In the genomic region with DNA sequence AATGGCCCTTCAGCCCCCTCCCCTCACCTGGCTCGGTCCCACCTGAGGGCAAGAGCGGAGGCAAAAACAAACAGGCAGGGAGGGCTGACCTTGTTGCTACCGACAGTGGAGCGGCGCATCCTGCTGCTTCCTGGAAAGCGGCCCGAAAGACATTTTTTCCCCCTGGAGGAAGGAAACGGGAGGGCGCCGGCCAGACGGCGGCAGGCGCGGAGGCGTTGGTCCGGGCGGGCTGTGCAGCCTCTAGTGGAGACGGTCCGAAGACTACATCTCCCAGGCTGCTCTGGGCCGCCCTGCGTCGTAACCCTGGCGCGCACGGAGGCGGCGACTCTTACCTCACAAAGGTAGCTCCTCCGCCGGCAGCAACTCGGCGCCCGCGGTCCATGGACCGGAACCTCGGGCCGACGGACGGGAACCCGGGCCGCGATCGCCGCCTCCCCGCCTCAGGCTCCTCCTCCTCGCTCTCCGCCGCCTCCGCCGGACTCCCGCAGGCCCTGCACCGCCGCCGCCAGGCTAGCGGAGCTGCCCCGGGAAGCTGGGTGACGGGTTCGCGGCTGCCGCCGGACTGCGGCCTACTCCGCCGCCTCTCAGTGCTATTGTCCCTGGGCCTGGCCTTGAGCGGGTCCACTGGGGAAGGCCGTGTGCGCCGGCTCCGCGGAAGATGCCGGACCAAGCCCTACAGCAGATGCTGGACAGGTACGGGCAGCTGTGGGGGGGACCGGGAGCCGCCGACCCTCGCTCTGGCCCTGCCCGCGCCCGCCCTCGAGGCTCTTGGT, we compare ENCODE assay signal across 8 cellular contexts. TPM values are rescaled to one million over a fixed set of nuclear protein-coding genes. Genes with fewer than 3 reads are reported as not detected.
A peak's percentile ranks its signal among the peaks of the same experiment; 100 is the strongest.
DNase-seq lines count a peak whose midpoint lies in the region; ATAC-seq and TF ChIP-seq lines count a peak whose summit lies in the region.

Gene CPEB3 (minus strand): TSS at position 242 of the 773 bp plus-strand sequence. CDS start 50,728 bp downstream, outside the sequence.
A gene with protein sequence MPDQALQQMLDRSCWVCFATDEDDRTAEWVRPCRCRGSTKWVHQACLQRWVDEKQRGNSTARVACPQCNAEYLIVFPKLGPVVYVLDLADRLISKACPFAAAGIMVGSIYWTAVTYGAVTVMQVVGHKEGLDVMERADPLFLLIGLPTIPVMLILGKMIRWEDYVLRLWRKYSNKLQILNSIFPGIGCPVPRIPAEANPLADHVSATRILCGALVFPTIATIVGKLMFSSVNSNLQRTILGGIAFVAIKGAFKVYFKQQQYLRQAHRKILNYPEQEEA (plus strand): TSS at position 331 of the 773 bp plus-strand sequence. CDS start 328 bp downstream, at position 659.

- no peaks in the 10 kb centered on the region for H3K9me3 ChIP-seq in spleen

- H3K4me3 Mint-ChIP-seq in immature natural killer cell: peak within 1 kb of the TSS; percentile 89 to 98 (median 95)

- ATAC-seq in GM18873 (IDR thresholded peaks at IDR 0.05; ENCODE audit: low FRiP score, unreplicated experiment) (peak; percentile 98), HG03139 (IDR thresholded peaks at IDR 0.05; ENCODE audit: unreplicated experiment) (peak; percentile 97)

- 0% methylated on average over 2 to 79 of the region's 79 CpGs for WGBS in spleen, 5 donors

- H3K27ac ChIP-seq in spleen: peak within 1 kb of the TSS; percentile 92 to 97 (median 95)

- no peaks in the 10 kb centered on the region for H3K36me3 Mint-ChIP-seq in immature natural killer cell

- intact Hi-C loops in spleen (cut with DNase I; ENCODE audit: low total_unique reads): loop anchor here (5.0 to 10.0 kb wide), 2 partner anchors 56 to 204 kb away; no protein-coding TSS in a partner anchor

- H3K4me3 ChIP-seq in WI38 (ENCODE audit: low read depth, low read length): peak within 1 kb of the TSS; percentile 97
- peak within 1 kb of the TSS; percentile 95 to 98 for H3K4me3 ChIP-seq in cardiac fibroblast (replicated peaks in 1 of 2; ENCODE audit: low read depth in 2 of 2, low read length in 2 of 2)
- H3K4me3 ChIP-seq in spleen: peak within 1 kb of the TSS; percentile 73 to 95 (median 81)

- no peaks in the 10 kb centered on the region for H3K27me3 ChIP-seq in spleen (replicated peaks in 1 of 7)

- peaks cover 4 to 58% (median 27%) of the 10 kb centered on the region in 6 donors for H3K4me1 ChIP-seq in spleen

- H3K27ac Mint-ChIP-seq in immature natural killer cell: peak within 1 kb of the TSS; percentile 74 to 93 (median 90)

- peaks cover 2 to 7% (median 3%) of the 10 kb centered on the region in 3 donors for H3K27me3 Mint-ChIP-seq in immature natural killer cell (ENCODE audit: low read depth in 3 of 3)

- peak; percentile 62 for TF ChIP-seq CTCF in WI38 (IDR thresholded peaks at IDR 0.05; ENCODE audit: low read depth, low read length)
- peak; percentile 84 for TF ChIP-seq CTCF in cardiac fibroblast (IDR thresholded peaks at IDR 0.05; ENCODE audit: low read depth, low read length)
- peak; percentile 70 to 92 (median 81) for TF ChIP-seq CTCF in spleen (IDR thresholded peaks at IDR 0.05 in 8 of 11, conservative IDR thresholded peaks at IDR 0.05 in 3 of 11)

- no peaks in the 10 kb centered on the region for H3K9me3 Mint-ChIP-seq in immature natural killer cell

- H3K36me3 ChIP-seq in spleen: peaks cover 0 to 20% (median 3%) of the 10 kb centered on the region in 6 donors

- TF ChIP-seq POLR2A in spleen (IDR thresholded peaks at IDR 0.05): peak in 2 of 3 donors; percentile 21 to 46

- H3K4me1 Mint-ChIP-seq in immature natural killer cell: peaks cover 31 to 40% of the 10 kb centered on the region in 2 donors

- DNase-seq in AG08395 (ENCODE audit: low spot score) (peak; percentile 96), NCI-H2196 treated with DMSO at 0.1 percent for 48 hours (lab: John Stamatoyannopoulos, UW; ENCODE audit: unreplicated experiment) (peak; percentile 71), cardiac fibroblast (ENCODE audit: low read depth in 2 of 2) (peak; percentile 96 to 98), immature natural killer cell (peak; percentile 90 to 91 (median 91)), spleen (peak; percentile 100)

RNA-seq across cellular contexts. Expression of gene CPEB3, which starts in this region (rescaled TPM):
- polyA plus RNA-seq in immature natural killer cell (1 to 10 TPM in 1 of 3 donors, under 1 TPM in 1, not detected in 1; 0.63 to 1.1 TPM), spleen (1 to 10 TPM; 1.0 to 1.9 (median 1.3) TPM)
- total RNA-seq in spleen: 10 to 100 TPM in 1 of 7 donors, 1 to 10 TPM in 6; 5.5 to 10.1 (median 8.0) TPM

RNA-seq across cellular contexts. Expression of the second gene that starts in this region (rescaled TPM):
- 10 to 100 TPM; 15.0 to 32.4 (median 28.4) TPM for polyA plus RNA-seq in immature natural killer cell
- total RNA-seq in spleen: 10 to 100 TPM; 17.0 to 39.1 (median 29.1) TPM
- 10 to 100 TPM in 1 of 3 donors, 1 to 10 TPM in 2; 6.9 to 12.7 (median 8.8) TPM for polyA plus RNA-seq in spleen

Comparison
In these comparisons a context has a peak if more than half of its experiments do, and no peak if none do; other contexts are left out.
1. Peak in every context shown above with its lines: DNase-seq, ATAC-seq, H3K4me3 ChIP-seq and H3K27ac ChIP-seq.